ENCODE assay signal across 14 cellular contexts in the genomic region with DNA sequence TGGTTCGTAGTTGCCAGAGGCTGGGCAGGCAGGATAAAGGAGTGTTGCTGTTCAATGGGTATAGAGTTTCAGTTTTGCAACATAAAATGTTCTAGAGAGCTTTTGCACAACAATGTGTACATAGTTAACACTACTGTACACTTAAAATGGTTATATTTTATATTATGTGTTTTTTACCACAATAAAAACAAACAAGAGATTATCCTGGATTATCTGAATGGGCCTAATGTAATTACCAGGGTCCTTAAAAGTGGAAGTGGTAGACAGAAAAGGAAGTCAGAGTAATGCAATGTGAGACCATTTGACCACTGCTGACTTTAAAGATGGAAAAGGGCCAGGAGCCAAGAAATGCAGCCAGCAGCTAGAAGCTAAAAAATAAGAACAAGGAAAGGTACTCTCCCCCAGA.
DNase-seq lines count a peak whose midpoint lies in the region; ATAC-seq, FAIRE-seq and TF ChIP-seq lines count a peak whose summit lies in the region.
"Had no signal": no experiment of that assay in that cellular context is flagged by ENCODE, and none has a peak within 500 bp of the region (broad histone marks: within the 10 kb centered on the region; RNA-seq: fewer than 3 reads in every experiment).

No MANE protein-coding gene starts in this region.

- H3K27ac Mint-ChIP-seq in astrocyte (ENCODE audit: unreplicated experiment) = no peak overlapping the region
- H3K27ac Mint-ChIP-seq: activated naive CD8-positive, alpha-beta T cell treated with anti-CD3 and anti-CD28 coated beads for 36 hours; CD8-positive, alpha-beta memory T cell had no signal

- H3K4me1 ChIP-seq in astrocyte (ENCODE audit: insufficient read depth, low read length) = peaks cover 4% of the 10 kb centered on the region
- H3K4me1 ChIP-seq in osteoblast (ENCODE audit: insufficient read depth, low read length) = peaks cover 3% of the 10 kb centered on the region

- H3K36me3 Mint-ChIP-seq in astrocyte (ENCODE audit: low read depth, unreplicated experiment) = peaks cover 5% of the 10 kb centered on the region

- H3K4me3 ChIP-seq in astrocyte (ENCODE audit: insufficient read depth, low read depth, low read length) (no peak overlapping the region), osteoblast (ENCODE audit: insufficient read depth, low read length) (no peak overlapping the region)
- H3K4me3 ChIP-seq: thoracic aorta had no signal

- H3K27ac ChIP-seq in astrocyte (ENCODE audit: low read depth, low read length) (no peak overlapping the region), osteoblast (ENCODE audit: low read depth, low read length) (no peak overlapping the region)
- H3K27ac ChIP-seq: 22Rv1, thoracic aorta had no signal

- H3K36me3 ChIP-seq in astrocyte (ENCODE audit: insufficient read depth, low read length) = no peaks in the 10 kb centered on the region
- H3K36me3 ChIP-seq in osteoblast (ENCODE audit: insufficient read depth, low read length) = no peaks in the 10 kb centered on the region
- H3K36me3 ChIP-seq: thoracic aorta had no signal

- H3K27me3 Mint-ChIP-seq in astrocyte (ENCODE audit: low read depth, unreplicated experiment) = no peaks in the 10 kb centered on the region
- H3K27me3 Mint-ChIP-seq: activated naive CD8-positive, alpha-beta T cell treated with anti-CD3 and anti-CD28 coated beads for 36 hours; CD8-positive, alpha-beta memory T cell had no signal

- H3K9me3 Mint-ChIP-seq in astrocyte (ENCODE audit: unreplicated experiment) = no peaks in the 10 kb centered on the region
- H3K9me3 Mint-ChIP-seq: activated naive CD8-positive, alpha-beta T cell treated with anti-CD3 and anti-CD28 coated beads for 36 hours; CD8-positive, alpha-beta memory T cell had no signal

- H3K9me3 ChIP-seq in astrocyte (ENCODE audit: insufficient read depth, low read depth, low read length) = no peaks in the 10 kb centered on the region
- no peaks in the 10 kb centered on the region for H3K9me3 ChIP-seq in osteoblast (ENCODE audit: low read depth, low read length)
- H3K9me3 ChIP-seq: thoracic aorta had no signal

- TF ChIP-seq CTCF in astrocyte (IDR thresholded peaks at IDR 0.05; ENCODE audit: insufficient read depth, low read depth, low read length) = no peak
- TF ChIP-seq CTCF in osteoblast (IDR thresholded peaks at IDR 0.05; ENCODE audit: extremely low read depth, low read depth, low read length) = no peak

- peak; percentile 1 for DNase-seq in NCI-H510A treated with DMSO at 0.1 percent for 48 hours (lab: John Stamatoyannopoulos, UW)
- DNase-seq in NCI-H510A (lab: John Stamatoyannopoulos, UW) = no peak
- peak; percentile 40 for DNase-seq in NCI-H2029 (lab: John Stamatoyannopoulos, UW)
- peak; percentile 6 for DNase-seq in astrocyte (ENCODE audit: low read depth)
- peak; percentile 64 for DNase-seq in pons (ENCODE audit: low spot score)
- DNase-seq in retina = no peak
- DNase-seq in osteoblast (ENCODE audit: insufficient read length, low spot score, missing footprints) = no peak
- DNase-seq: activated CD4-positive, CD25-positive, alpha-beta regulatory T cell; activated naive CD8-positive, alpha-beta T cell treated with anti-CD3 and anti-CD28 coated beads for 36 hours; CD8-positive, alpha-beta memory T cell had no signal

- H3K79me2 ChIP-seq in astrocyte (ENCODE audit: insufficient read depth, low read length) (no peaks in the 10 kb centered on the region), osteoblast (ENCODE audit: insufficient read depth, low read length) (no peaks in the 10 kb centered on the region)

- no peak overlapping the region for H3K4me3 Mint-ChIP-seq in astrocyte (ENCODE audit: unreplicated experiment)
- H3K4me3 Mint-ChIP-seq: activated naive CD8-positive, alpha-beta T cell treated with anti-CD3 and anti-CD28 coated beads for 36 hours; CD8-positive, alpha-beta memory T cell had no signal

- no peak for ATAC-seq in GM21367 (IDR thresholded peaks at IDR 0.05; ENCODE audit: unreplicated experiment)

- no peak overlapping the region for H3K4me2 ChIP-seq in astrocyte (ENCODE audit: low read length)
- no peak overlapping the region for H3K4me2 ChIP-seq in osteoblast (ENCODE audit: insufficient read depth, low read length)

- H4K20me1 ChIP-seq in astrocyte (ENCODE audit: insufficient read depth, low read length) = no peaks in the 10 kb centered on the region
- no peaks in the 10 kb centered on the region for H4K20me1 ChIP-seq in osteoblast (ENCODE audit: insufficient read depth, low read length)

- H3K27me3 ChIP-seq in astrocyte (ENCODE audit: insufficient read depth, low read length) (no peaks in the 10 kb centered on the region), osteoblast (ENCODE audit: insufficient read depth, low read length) (no peaks in the 10 kb centered on the region)

- no peak overlapping the region for H3K9ac ChIP-seq in astrocyte (ENCODE audit: low read length)

- FAIRE-seq in astrocyte (lab: Jason Lieb, UNC) = no peak
- FAIRE-seq: H1 had no signal

- H3K4me1 Mint-ChIP-seq in astrocyte (ENCODE audit: low read depth, unreplicated experiment) = peaks cover 4% of the 10 kb centered on the region

- H2AFZ ChIP-seq in astrocyte (ENCODE audit: low read depth, low read length) = no peak overlapping the region
- no peak overlapping the region for H2AFZ ChIP-seq in osteoblast (ENCODE audit: low read length)

Comparison
In these comparisons a context has a peak if more than half of its experiments do, and no peak if none do; other contexts are left out.
1. DNase-seq: peak in NCI-H510A treated with DMSO at 0.1 percent for 48 hours (single experiment), NCI-H2029 (single experiment), astrocyte (single experiment) and pons (single experiment); none in NCI-H510A (single experiment), retina (single experiment) and osteoblast (single experiment).